22 cellular contexts compared by ENCODE assay signal in the genomic region with DNA sequence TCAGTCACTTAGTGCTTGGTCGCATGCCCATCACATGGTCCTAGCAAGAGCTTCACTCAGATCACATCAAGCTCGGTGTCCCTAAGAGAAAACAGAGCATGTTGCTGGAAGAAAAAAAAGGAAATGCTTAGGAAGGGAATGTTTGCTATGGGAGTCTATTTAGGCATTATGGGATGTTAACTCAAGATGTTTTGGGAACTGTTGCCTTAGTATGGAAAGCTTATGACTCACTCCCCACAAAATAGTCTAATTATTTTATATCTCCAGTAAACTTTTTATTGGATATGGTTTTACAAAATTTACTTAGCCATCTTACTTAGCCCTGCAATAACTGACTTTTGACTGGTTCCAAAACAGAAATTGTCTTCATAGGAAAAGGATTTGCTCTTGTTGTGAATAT.
"Had no signal": no experiment of that assay in that cellular context is flagged by ENCODE, and none has a peak within 500 bp of the region (broad histone marks: within the 10 kb centered on the region; RNA-seq: fewer than 3 reads in every experiment).

No MANE protein-coding gene starts in this region.

- H2AFZ ChIP-seq: hepatocyte, neural progenitor cell, parathyroid adenoma had no signal

- H3K36me3 ChIP-seq: gastrocnemius medialis, heart left ventricle, left lung, neural progenitor cell, prostate gland, right atrium auricular region, sigmoid colon, spleen, thoracic aorta, tibial nerve, upper lobe of right lung, uterus had no signal

- H3K9me3 ChIP-seq: gastrocnemius medialis, prostate gland, right atrium auricular region, sigmoid colon, thoracic aorta, upper lobe of right lung, uterus had no signal

- H3K27ac ChIP-seq: gastrocnemius medialis, heart left ventricle, hepatocyte, left lung, neural progenitor cell, parathyroid adenoma, prostate gland, right atrium auricular region, sigmoid colon, skin epidermis, spleen, thoracic aorta, tibial nerve, upper lobe of right lung, uterus had no signal

- H3K4me2 ChIP-seq: hepatocyte, neural progenitor cell had no signal

- H3K9ac ChIP-seq: neural progenitor cell, parathyroid adenoma had no signal

- DNase-seq: cortex of kidney; gastrocnemius medialis; heart left ventricle; left cardiac atrium; left lung; mesenchymal stem cell; midbrain; naive thymus-derived CD4-positive, alpha-beta T cell; sigmoid colon; spleen; stimulated activated CD4-positive, alpha-beta T cell treated with anti-CD3 and anti-CD28 coated beads, Interleukin-4, amount 100 ng/mL, for 4 hours; stimulated activated naive B cell treated with anti-CD40 and anti-IgM and Interleukin-4, amounts not matched to agents 10 μg/mL and 1 μg/mL and 100 μg/mL, for 72 hours; upper lobe of right lung; uterus had no signal

- H3K79me2 ChIP-seq: hepatocyte, parathyroid adenoma had no signal

- ATAC-seq: gastrocnemius medialis; heart left ventricle; left cardiac atrium; left lung; naive thymus-derived CD4-positive, alpha-beta T cell; stimulated activated naive B cell treated with anti-CD40 and anti-IgM and Interleukin-4, amounts not matched to agents 10 μg/mL and 1 μg/mL and 100 μg/mL, for 72 hours; upper lobe of right lung had no signal

- H3K4me1 ChIP-seq: gastrocnemius medialis, heart left ventricle, left lung, neural progenitor cell, parathyroid adenoma, prostate gland, right atrium auricular region, sigmoid colon, spleen, tibial nerve, upper lobe of right lung, uterus had no signal

- H3K27me3 ChIP-seq: gastrocnemius medialis, heart left ventricle, hepatocyte, left lung, neural progenitor cell, right atrium auricular region, sigmoid colon, spleen, tibial nerve, upper lobe of right lung, uterus had no signal

- H3K4me3 ChIP-seq: gastrocnemius medialis, heart left ventricle, hepatocyte, left lung, neural progenitor cell, prostate gland, right atrium auricular region, sigmoid colon, skin epidermis, spleen, thoracic aorta, tibial nerve, upper lobe of right lung, uterus had no signal
